ENCODE assay signal across 9 cellular contexts in the genomic region with DNA sequence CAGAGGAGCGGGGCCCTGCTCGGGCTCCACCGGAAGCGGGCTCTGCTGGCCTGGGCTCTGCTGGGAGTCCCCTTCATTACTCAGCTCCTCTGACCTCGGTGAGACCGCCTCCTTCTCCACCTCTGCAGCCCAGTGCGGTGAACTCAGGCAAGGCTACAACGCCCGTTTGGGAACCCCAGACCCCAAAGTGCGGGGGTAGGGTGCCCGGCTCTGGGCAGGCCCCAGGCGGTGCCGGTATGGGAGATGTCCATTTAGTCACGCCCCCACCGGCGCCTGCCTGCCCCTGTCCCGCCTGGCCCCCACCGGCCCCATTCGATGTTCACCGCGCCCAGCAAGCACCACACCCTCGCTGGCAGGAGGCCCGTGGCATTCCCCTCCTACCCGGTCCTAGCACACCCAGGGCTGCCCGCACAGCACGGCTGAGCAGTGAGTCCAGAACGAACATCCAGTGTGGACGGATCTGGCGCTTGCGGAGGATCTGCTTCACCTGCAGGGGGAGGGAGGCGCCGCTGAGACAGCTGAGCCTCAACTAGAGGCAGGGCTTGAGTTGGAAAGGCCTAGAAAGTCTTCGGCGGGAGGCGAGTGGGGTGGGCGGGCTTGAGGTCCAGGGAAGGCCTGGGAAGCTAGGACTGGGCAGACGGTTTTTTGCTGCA. TPM values are rescaled to one million over a fixed set of nuclear protein-coding genes. Genes with fewer than 3 reads are reported as not detected.
DNase-seq lines count a peak whose midpoint lies in the region; ATAC-seq, FAIRE-seq and TF ChIP-seq lines count a peak whose summit lies in the region.
"Had no signal": no experiment of that assay in that cellular context is flagged by ENCODE, and none has a peak within 500 bp of the region (broad histone marks: within the 10 kb centered on the region; RNA-seq: fewer than 3 reads in every experiment).

No MANE protein-coding gene starts in this region.

- H3K27ac Mint-ChIP-seq in WTC11 = no peak overlapping the region
- H3K27ac Mint-ChIP-seq in effector memory CD8-positive, alpha-beta T cell = peak overlapping the region; percentile 79 to 90
- H3K27ac Mint-ChIP-seq: nephron progenitor cell had no signal

- H3K4me3 Mint-ChIP-seq in WTC11 = no peak overlapping the region; the same call in 1 of the 2 replicates
- peak overlapping the region; percentile 77 to 82 for H3K4me3 Mint-ChIP-seq in effector memory CD8-positive, alpha-beta T cell
- H3K4me3 Mint-ChIP-seq: nephron progenitor cell had no signal

- no peaks in the 10 kb centered on the region for H3K9me3 Mint-ChIP-seq in WTC11
- no peaks in the 10 kb centered on the region for H3K9me3 Mint-ChIP-seq in effector memory CD8-positive, alpha-beta T cell
- H3K9me3 Mint-ChIP-seq: nephron progenitor cell had no signal

- TF ChIP-seq CTCF in WTC11 (IDR thresholded peaks at IDR 0.05) (no peak), D721Med (IDR thresholded peaks at IDR 0.05; ENCODE audit: insufficient read depth, missing control alignments) (no peak)

- peaks cover 42% of the 10 kb centered on the region for H3K27me3 Mint-ChIP-seq in WTC11 (ENCODE audit: low read depth)
- no peaks in the 10 kb centered on the region for H3K27me3 Mint-ChIP-seq in effector memory CD8-positive, alpha-beta T cell

- POLR2A ChIA-PET in WTC11 (lab: Charles Lee) = interaction anchor here (0.7 to 1.2 kb wide), 2 partner anchors 9 to 12 kb away, joined by 3 to 6 read pairs; no protein-coding TSS in a partner anchor

- TF ChIP-seq POLR2A in GM12892 (IDR thresholded peaks at IDR 0.05; ENCODE audit: low read depth, low read length) = peak; percentile 43; the same call in 1 of the 2 replicates
- no peak for TF ChIP-seq POLR2A in GM18505 (IDR thresholded peaks at IDR 0.05; ENCODE audit: borderline replicate concordance, extremely low read depth, insufficient read depth, insufficient read length)
- no peak for TF ChIP-seq POLR2A in H54 (IDR thresholded peaks at IDR 0.05; ENCODE audit: low read depth, low read length)

- no peaks in the 10 kb centered on the region for H3K36me3 Mint-ChIP-seq in WTC11
- H3K36me3 Mint-ChIP-seq in effector memory CD8-positive, alpha-beta T cell (ENCODE audit: insufficient read depth) = peaks cover 28% of the 10 kb centered on the region

- ATAC-seq in WTC11 (peak; percentile 27), HG03280 (IDR thresholded peaks at IDR 0.05; ENCODE audit: unreplicated experiment) (no peak), GM18505 (IDR thresholded peaks at IDR 0.05; ENCODE audit: unreplicated experiment) (no peak)
- ATAC-seq in effector memory CD8-positive, alpha-beta T cell (replicated peaks) = peak; percentile 75

- CTCF ChIA-PET in WTC11 (lab: Charles Lee) = interaction anchor here (0.6 to 11.0 kb wide), 48 partner anchors 8 to 402 kb away, joined by 3 to 258 read pairs (median 5); a partner anchor contains a TSS

- no peak for FAIRE-seq in GM12892 (lab: Jason Lieb, UNC)
- FAIRE-seq in D721Med (lab: Jason Lieb, UNC) = no peak
- FAIRE-seq in H54 (lab: Jason Lieb, UNC) = no peak

- peaks cover 22% of the 10 kb centered on the region for H3K4me1 Mint-ChIP-seq in WTC11
- H3K4me1 Mint-ChIP-seq in effector memory CD8-positive, alpha-beta T cell (ENCODE audit: low read depth in 2 of 2) = peaks cover 24 to 50% of the 10 kb centered on the region in 2 donors

- DNase-seq in GM12892 (ENCODE audit: insufficient read length) (no peak), WTC11 (ENCODE audit: low spot score) (peak; percentile 64), D721Med (ENCODE audit: insufficient read length, low spot score) (no peak), H54 (ENCODE audit: insufficient read length, low spot score) (no peak)
- DNase-seq in effector memory CD8-positive, alpha-beta T cell = peak; percentile 26 to 60 (median 57)
- DNase-seq in stimulated activated CD4-positive, alpha-beta T cell treated with anti-CD3 and anti-CD28 coated beads, Interleukin-15, amount 100 ng/mL, for 24 hours = peak; percentile 61

TF ChIP-seq in WTC11, 78 proteins besides CTCF, POLR2A, EP300 and RAD21:
- no peak for TF ChIP-seq ZNF671 (CRISPR knock-in tag; IDR thresholded peaks at IDR 0.05)
- TF ChIP-seq, protein P1, sequence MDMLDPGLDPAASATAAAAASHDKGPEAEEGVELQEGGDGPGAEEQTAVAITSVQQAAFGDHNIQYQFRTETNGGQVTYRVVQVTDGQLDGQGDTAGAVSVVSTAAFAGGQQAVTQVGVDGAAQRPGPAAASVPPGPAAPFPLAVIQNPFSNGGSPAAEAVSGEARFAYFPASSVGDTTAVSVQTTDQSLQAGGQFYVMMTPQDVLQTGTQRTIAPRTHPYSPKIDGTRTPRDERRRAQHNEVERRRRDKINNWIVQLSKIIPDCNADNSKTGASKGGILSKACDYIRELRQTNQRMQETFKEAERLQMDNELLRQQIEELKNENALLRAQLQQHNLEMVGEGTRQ (CRISPR knock-in tag; IDR thresholded peaks at IDR 0.05) = no peak
- TF ChIP-seq, protein P2, sequence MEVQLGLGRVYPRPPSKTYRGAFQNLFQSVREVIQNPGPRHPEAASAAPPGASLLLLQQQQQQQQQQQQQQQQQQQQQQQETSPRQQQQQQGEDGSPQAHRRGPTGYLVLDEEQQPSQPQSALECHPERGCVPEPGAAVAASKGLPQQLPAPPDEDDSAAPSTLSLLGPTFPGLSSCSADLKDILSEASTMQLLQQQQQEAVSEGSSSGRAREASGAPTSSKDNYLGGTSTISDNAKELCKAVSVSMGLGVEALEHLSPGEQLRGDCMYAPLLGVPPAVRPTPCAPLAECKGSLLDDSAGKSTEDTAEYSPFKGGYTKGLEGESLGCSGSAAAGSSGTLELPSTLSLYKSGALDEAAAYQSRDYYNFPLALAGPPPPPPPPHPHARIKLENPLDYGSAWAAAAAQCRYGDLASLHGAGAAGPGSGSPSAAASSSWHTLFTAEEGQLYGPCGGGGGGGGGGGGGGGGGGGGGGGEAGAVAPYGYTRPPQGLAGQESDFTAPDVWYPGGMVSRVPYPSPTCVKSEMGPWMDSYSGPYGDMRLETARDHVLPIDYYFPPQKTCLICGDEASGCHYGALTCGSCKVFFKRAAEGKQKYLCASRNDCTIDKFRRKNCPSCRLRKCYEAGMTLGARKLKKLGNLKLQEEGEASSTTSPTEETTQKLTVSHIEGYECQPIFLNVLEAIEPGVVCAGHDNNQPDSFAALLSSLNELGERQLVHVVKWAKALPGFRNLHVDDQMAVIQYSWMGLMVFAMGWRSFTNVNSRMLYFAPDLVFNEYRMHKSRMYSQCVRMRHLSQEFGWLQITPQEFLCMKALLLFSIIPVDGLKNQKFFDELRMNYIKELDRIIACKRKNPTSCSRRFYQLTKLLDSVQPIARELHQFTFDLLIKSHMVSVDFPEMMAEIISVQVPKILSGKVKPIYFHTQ (CRISPR knock-in tag; IDR thresholded peaks at IDR 0.05) = no peak
- no peak for TF ChIP-seq ZNF263 (CRISPR knock-in tag; IDR thresholded peaks at IDR 0.05; ENCODE audit: low read depth)
- TF ChIP-seq CREM (CRISPR knock-in tag; IDR thresholded peaks at IDR 0.05) = no peak
- no peak for TF ChIP-seq KAT7 (CRISPR knock-in tag; IDR thresholded peaks at IDR 0.05; ENCODE audit: borderline replicate concordance)
- TF ChIP-seq, protein P3, sequence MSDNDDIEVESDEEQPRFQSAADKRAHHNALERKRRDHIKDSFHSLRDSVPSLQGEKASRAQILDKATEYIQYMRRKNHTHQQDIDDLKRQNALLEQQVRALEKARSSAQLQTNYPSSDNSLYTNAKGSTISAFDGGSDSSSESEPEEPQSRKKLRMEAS (CRISPR knock-in tag; IDR thresholded peaks at IDR 0.05) = no peak
- TF ChIP-seq, protein P4, sequence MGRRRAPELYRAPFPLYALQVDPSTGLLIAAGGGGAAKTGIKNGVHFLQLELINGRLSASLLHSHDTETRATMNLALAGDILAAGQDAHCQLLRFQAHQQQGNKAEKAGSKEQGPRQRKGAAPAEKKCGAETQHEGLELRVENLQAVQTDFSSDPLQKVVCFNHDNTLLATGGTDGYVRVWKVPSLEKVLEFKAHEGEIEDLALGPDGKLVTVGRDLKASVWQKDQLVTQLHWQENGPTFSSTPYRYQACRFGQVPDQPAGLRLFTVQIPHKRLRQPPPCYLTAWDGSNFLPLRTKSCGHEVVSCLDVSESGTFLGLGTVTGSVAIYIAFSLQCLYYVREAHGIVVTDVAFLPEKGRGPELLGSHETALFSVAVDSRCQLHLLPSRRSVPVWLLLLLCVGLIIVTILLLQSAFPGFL (CRISPR knock-in tag; IDR thresholded peaks at IDR 0.05; ENCODE audit: borderline replicate concordance) = no peak
- no peak for TF ChIP-seq OVOL2 (CRISPR knock-in tag; IDR thresholded peaks at IDR 0.05; ENCODE audit: borderline replicate concordance)
- TF ChIP-seq, protein P5, sequence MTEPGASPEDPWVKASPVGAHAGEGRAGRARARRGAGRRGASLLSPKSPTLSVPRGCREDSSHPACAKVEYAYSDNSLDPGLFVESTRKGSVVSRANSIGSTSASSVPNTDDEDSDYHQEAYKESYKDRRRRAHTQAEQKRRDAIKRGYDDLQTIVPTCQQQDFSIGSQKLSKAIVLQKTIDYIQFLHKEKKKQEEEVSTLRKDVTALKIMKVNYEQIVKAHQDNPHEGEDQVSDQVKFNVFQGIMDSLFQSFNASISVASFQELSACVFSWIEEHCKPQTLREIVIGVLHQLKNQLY (CRISPR knock-in tag; IDR thresholded peaks at IDR 0.05) = no peak
- TF ChIP-seq HMGA2 (CRISPR knock-in tag; IDR thresholded peaks at IDR 0.05) = no peak
- TF ChIP-seq CBFB (CRISPR knock-in tag; IDR thresholded peaks at IDR 0.05; ENCODE audit: low read depth) = no peak
- TF ChIP-seq MYBL2 (CRISPR knock-in tag; IDR thresholded peaks at IDR 0.05) = no peak
- TF ChIP-seq, protein P6, sequence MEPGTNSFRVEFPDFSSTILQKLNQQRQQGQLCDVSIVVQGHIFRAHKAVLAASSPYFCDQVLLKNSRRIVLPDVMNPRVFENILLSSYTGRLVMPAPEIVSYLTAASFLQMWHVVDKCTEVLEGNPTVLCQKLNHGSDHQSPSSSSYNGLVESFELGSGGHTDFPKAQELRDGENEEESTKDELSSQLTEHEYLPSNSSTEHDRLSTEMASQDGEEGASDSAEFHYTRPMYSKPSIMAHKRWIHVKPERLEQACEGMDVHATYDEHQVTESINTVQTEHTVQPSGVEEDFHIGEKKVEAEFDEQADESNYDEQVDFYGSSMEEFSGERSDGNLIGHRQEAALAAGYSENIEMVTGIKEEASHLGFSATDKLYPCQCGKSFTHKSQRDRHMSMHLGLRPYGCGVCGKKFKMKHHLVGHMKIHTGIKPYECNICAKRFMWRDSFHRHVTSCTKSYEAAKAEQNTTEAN (CRISPR knock-in tag; IDR thresholded peaks at IDR 0.05) = no peak

RNA-seq across cellular contexts. Expression of a gene that starts 10.0 kb away (rescaled TPM):
- polyA plus RNA-seq in GM12892 (2012; ENCODE audit: missing spikeins) = 8.7 TPM
- total RNA-seq in WTC11 (2021) = 13.3 to 15.0 TPM (median 14.0 TPM) in 3 replicates

RNA-seq across cellular contexts. Expression of a gene that starts 14.9 kb away (rescaled TPM):
- 4.5 TPM for polyA plus RNA-seq in GM12892 (2012; ENCODE audit: missing spikeins)
- total RNA-seq in WTC11 (2021) = 18.0 to 19.7 TPM (median 18.5 TPM) in 3 replicates

RNA-seq across cellular contexts. Expression of a gene that starts 17.9 kb away (rescaled TPM):
- 0.47 TPM for polyA plus RNA-seq in GM12892 (2012; ENCODE audit: missing spikeins)
- total RNA-seq in WTC11 (2021) = 0.98 to 1.6 TPM (median 1.3 TPM) in 3 replicates

RNA-seq across cellular contexts. Expression of a gene that starts 26.4 kb away (rescaled TPM):
- polyA plus RNA-seq in GM12892 (2012; ENCODE audit: missing spikeins) = 0.17 TPM
- 3.0 to 5.5 TPM (median 4.3 TPM) in 3 replicates for total RNA-seq in WTC11 (2021)

RNA-seq across cellular contexts. Expression of a gene that starts 34.8 kb away (rescaled TPM):
- 18.3 TPM for polyA plus RNA-seq in GM12892 (2012; ENCODE audit: missing spikeins)
- total RNA-seq in WTC11 (2021) = 24.9 to 29.8 TPM (median 28.7 TPM) in 3 replicates

Comparison
In these comparisons a context has a peak if more than half of its experiments do, and no peak if none do; other contexts are left out.
1. DNase-seq: peak in WTC11 (single experiment), effector memory CD8-positive, alpha-beta T cell (3 of 3) and stimulated activated CD4-positive, alpha-beta T cell treated with anti-CD3 and anti-CD28 coated beads, Interleukin-15, amount 100 ng/mL, for 24 hours (single experiment); none in GM12892 (single experiment), D721Med (single experiment) and H54 (single experiment).
2. ATAC-seq: peak in WTC11 (single experiment) and effector memory CD8-positive, alpha-beta T cell (single experiment); none in HG03280 (single experiment) and GM18505 (single experiment).